1 cellular context compared by ENCODE assay signal in genomic region chr16:4683255-4684029, GRCh38.
A peak's percentile ranks its signal among the peaks of the same experiment; 100 is the strongest.
TF ChIP-seq lines count a peak whose summit lies in the region.

No MANE protein-coding gene starts in this region.

TF ChIP-seq in HepG2, 621 proteins besides CTCF, POLR2A, EP300 and RAD21:
- TF ChIP-seq THRA (CRISPR knock-in tag; IDR thresholded peaks at IDR 0.05; ENCODE audit: borderline replicate concordance) (no peak), CEBPB (IDR thresholded peaks at IDR 0.05; ENCODE audit: borderline replicate concordance, low read depth, low read length) (no peak), ZNF230 (CRISPR knock-in tag; IDR thresholded peaks at IDR 0.05) (no peak), GABPB1 (CRISPR knock-in tag; IDR thresholded peaks at IDR 0.05) (0 out of 2 replicates have a peak, but pooled peaks have one; percentile 3), RNF2 (conservative IDR thresholded peaks at IDR 0.05; ENCODE audit: low read depth) (no peak), ZBTB26 (CRISPR knock-in tag; IDR thresholded peaks at IDR 0.05; ENCODE audit: borderline replicate concordance) (0 out of 2 replicates have a peak, but pooled peaks have one; percentile 9), HNRNPLL (IDR thresholded peaks at IDR 0.05; ENCODE audit: low read depth, low read length, poor library complexity, severe bottlenecking) (no peak), AKAP8 (CRISPR knock-in tag; IDR thresholded peaks at IDR 0.05) (no peak), RBM39 (IDR thresholded peaks at IDR 0.05; ENCODE audit: low read depth, low read length, poor library complexity, severe bottlenecking) (peak; percentile 13), ZBTB4 (CRISPR knock-in tag; IDR thresholded peaks at IDR 0.05; ENCODE audit: borderline replicate concordance) (peak; percentile 3; the same call in 1 of the 2 replicates)
